ENCODE assay signal across 1 cellular context in the genomic region with DNA sequence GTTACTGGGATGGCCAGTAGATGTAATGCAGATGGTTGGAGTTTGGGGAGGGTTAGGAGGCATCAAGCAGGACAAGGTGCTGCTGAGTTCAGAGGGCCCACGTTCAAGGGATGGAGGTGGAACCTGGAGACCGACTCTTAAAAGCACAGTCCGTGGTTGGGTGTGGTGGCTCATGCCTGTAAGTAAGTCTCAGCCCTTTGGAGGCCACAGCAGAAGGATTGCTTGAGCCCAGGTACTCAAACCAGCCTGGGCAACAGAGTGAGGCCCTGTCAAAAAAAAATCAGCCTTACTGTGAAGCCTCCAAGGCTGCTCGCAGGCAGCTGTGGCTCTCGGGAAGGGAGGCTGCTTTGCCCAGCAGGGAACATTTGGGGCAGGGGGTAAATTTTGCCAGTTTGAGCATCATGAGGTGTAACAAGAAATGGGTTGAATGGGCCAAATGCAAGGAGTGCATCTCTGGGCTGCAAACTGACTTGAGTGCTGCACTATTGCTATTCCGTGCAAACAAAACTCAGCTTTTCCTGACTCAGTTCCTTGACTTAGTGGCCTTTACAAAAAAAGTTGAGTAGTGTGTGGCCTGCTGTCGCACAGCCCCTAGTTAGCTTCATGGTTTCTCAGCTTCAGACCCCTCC.
TF ChIP-seq lines count a peak whose summit lies in the region.

No MANE protein-coding gene starts in this region.

TF ChIP-seq in K562, 482 proteins besides CTCF, POLR2A, EP300 and RAD21:
- 0 out of 2 replicates have a peak, but pooled peaks have one; percentile 30 for TF ChIP-seq POLR2AphosphoS2 (IDR thresholded peaks at IDR 0.05; ENCODE audit: low read length)
- no peak for TF ChIP-seq SIRT6 (IDR thresholded peaks at IDR 0.05; ENCODE audit: low read depth, low read length)
- TF ChIP-seq ZFX (CRISPR knock-in tag; IDR thresholded peaks at IDR 0.05) = peak; percentile 22; the same call in 1 of the 2 replicates
- peak; percentile 37 for TF ChIP-seq SUPT5H (IDR thresholded peaks at IDR 0.05)
- TF ChIP-seq, protein P1, sequence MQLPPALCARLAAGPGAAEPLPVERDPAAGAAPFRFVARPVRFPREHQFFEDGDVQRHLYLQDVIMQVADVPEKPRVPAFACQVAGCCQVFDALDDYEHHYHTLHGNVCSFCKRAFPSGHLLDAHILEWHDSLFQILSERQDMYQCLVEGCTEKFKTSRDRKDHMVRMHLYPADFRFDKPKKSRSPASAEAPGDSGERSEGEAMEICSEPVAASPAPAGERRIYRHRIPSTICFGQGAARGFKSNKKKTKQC (CRISPR knock-in tag; IDR thresholded peaks at IDR 0.05) = no peak
